1 cellular context compared by ENCODE assay signal in genomic region chr2:240573516-240574385, GRCh38.
TF ChIP-seq lines count a peak whose summit lies in the region.

No MANE protein-coding gene starts in this region.

TF ChIP-seq in K562, 482 proteins besides CTCF, POLR2A, EP300 and RAD21:
- TF ChIP-seq POLR2G (IDR thresholded peaks at IDR 0.05; ENCODE audit: low read depth, low read length), result peak; percentile 44
- TF ChIP-seq HNRNPLL (IDR thresholded peaks at IDR 0.05; ENCODE audit: low read depth, low read length, poor library complexity, severe bottlenecking), result no peak
- peak; percentile 36; the same call in 1 of the 2 replicates for TF ChIP-seq RBFOX2 (IDR thresholded peaks at IDR 0.05; ENCODE audit: low read depth, low read length)
